8 cellular contexts compared by ENCODE assay signal in the genomic region with DNA sequence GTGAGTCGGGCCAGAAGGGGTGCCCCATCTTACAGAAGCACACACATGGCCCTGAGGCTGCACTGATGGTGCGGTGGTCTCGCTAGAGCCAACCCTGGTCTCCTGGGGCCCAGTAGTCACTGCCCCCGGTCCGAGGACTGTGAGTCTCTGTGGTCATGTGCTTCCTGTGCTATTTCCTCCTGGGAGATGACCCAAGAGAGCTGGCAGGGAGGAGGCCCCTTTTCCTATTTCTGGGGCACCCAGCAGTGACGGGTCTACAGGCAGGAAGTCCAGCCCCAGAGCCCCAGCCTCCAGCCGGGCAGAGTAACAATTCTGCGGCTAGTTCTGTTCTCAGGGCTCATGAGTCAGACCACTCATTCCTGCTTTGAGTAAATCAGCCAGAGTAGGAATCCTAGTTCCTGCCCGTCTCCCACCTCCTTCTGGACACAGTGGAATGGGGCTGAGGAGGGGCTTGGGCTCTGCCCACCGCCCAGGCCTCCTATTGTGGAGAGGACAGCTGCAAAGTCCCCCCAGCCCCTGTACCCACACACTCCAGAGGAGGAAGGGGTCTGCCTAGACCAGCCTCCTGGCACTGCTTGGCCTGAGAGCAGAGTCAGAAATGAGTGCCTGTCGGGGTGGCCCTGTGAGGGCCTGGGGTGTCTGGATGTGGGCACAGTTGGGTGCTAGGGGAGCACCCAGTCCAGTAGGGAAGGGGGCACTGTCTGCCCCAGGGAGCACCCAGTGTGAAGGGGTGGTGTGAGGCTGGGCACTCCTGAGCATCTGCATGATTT.
DNase-seq lines count a peak whose midpoint lies in the region; ATAC-seq and TF ChIP-seq lines count a peak whose summit lies in the region.

No MANE protein-coding gene starts in this region.

- H3K4me1 ChIP-seq in MM.1S (ENCODE audit: low read length) = peaks cover 22% of the 10 kb centered on the region
- peaks cover 30 to 85% (median 81%) of the 10 kb centered on the region in 5 donors for H3K4me1 ChIP-seq in subcutaneous abdominal adipose tissue (ENCODE audit: control insufficient read depth in 5 of 5, insufficient read depth in 5 of 5, low read length in 5 of 5)

- DNase-seq in GM13977 (ENCODE audit: low spot score) = peak; percentile 79
- DNase-seq in HCEC 1CT = peak; percentile 94
- DNase-seq in MM.1S = no peak
- DNase-seq in brain pericyte (ENCODE audit: low read depth, low spot score) = peak; percentile 63
- peak; percentile 56 to 71 for DNase-seq in left colon
- DNase-seq in NCI-H1092 (lab: John Stamatoyannopoulos, UW) = no peak
- no peak for DNase-seq in stimulated activated CD4-positive, alpha-beta T cell treated with anti-CD3 and anti-CD28 coated beads, Interleukin-2, amount 100 ng/mL, for 48 hours

- no peaks in the 10 kb centered on the region for H3K27me3 ChIP-seq in MM.1S (replicated peaks; ENCODE audit: insufficient read depth, low read length)
- H3K27me3 ChIP-seq in subcutaneous abdominal adipose tissue (ENCODE audit: control insufficient read depth in 5 of 5, insufficient read depth in 4 of 5, low read length in 5 of 5) = no peaks in the 10 kb centered on the region

- H3K36me3 ChIP-seq in MM.1S (replicated peaks; ENCODE audit: insufficient read depth, low read length) (no peaks in the 10 kb centered on the region), subcutaneous abdominal adipose tissue (ENCODE audit: control insufficient read depth in 5 of 5, insufficient read depth in 5 of 5, low read length in 5 of 5) (peaks cover 0 to 46% (median 36%) of the 10 kb centered on the region in 5 donors)

- H3K9me2 ChIP-seq in MM.1S (replicated peaks; ENCODE audit: insufficient read depth, low read length) = no peaks in the 10 kb centered on the region

- intact Hi-C loops in left colon (cut with DNase I, micrococcal nuclease) = no loop called here

- H2AFZ ChIP-seq in MM.1S (ENCODE audit: low read length) = no peak overlapping the region

- H3K27ac ChIP-seq in MM.1S (ENCODE audit: low read length) (peak overlapping the region; percentile 16; the same call in 1 of the 2 replicates), subcutaneous abdominal adipose tissue (ENCODE audit: low read depth, low read length) (peak overlapping the region; percentile 82)

- no peaks in the 10 kb centered on the region for H3F3A ChIP-seq in MM.1S (ENCODE audit: insufficient read depth, low read length)

- peaks cover 32% of the 10 kb centered on the region for H4K20me1 ChIP-seq in MM.1S (ENCODE audit: insufficient read depth, low read length)

- TF ChIP-seq CTCF in GM13977 (IDR thresholded peaks at IDR 0.05; ENCODE audit: extremely low read depth, insufficient read depth, missing control alignments) (no peak), MM.1S (IDR thresholded peaks at IDR 0.05; ENCODE audit: low read length) (no peak)

- ATAC-seq in left colon = peak; percentile 25

- H3K79me2 ChIP-seq in MM.1S (ENCODE audit: low read length) = peaks cover 100% of the 10 kb centered on the region

- H3K4me2 ChIP-seq in MM.1S (ENCODE audit: low read depth, low read length) = 0 out of 2 replicates have a peak overlapping the region, but pooled peaks have one; percentile 2

- H3K9me3 ChIP-seq in MM.1S (replicated peaks; ENCODE audit: insufficient read depth, low read length) (no peaks in the 10 kb centered on the region), subcutaneous abdominal adipose tissue (ENCODE audit: control insufficient read depth in 5 of 5, low read length in 5 of 5) (no peaks in the 10 kb centered on the region)

- H3K9ac ChIP-seq in MM.1S (ENCODE audit: low read length) = no peak overlapping the region
- peak overlapping the region in 4 of 5 donors; percentile 51 to 63 (median 60) for H3K9ac ChIP-seq in subcutaneous abdominal adipose tissue (ENCODE audit: low read length in 5 of 5)

- in situ Hi-C loops in GM13977 (cut with MboI; ENCODE audit: low pct_unique_long_range_greater_than_20kb, low sequenced_read_pairs, unreplicated experiment) = no loop called here

- no peak overlapping the region for H3K4me3 ChIP-seq in MM.1S (ENCODE audit: low read length)
- peak overlapping the region in 1 of 5 donors; percentile 9 for H3K4me3 ChIP-seq in subcutaneous abdominal adipose tissue (ENCODE audit: low read depth in 1 of 5, low read length in 5 of 5)

Comparison
In these comparisons a context has a peak if more than half of its experiments do, and no peak if none do; other contexts are left out.
1. DNase-seq: peak in GM13977 (single experiment), HCEC 1CT (single experiment), brain pericyte (single experiment) and left colon (2 of 2); none in MM.1S (single experiment), NCI-H1092 (single experiment) and stimulated activated CD4-positive, alpha-beta T cell treated with anti-CD3 and anti-CD28 coated beads, Interleukin-2, amount 100 ng/mL, for 48 hours (0 of 2).